Comparison of ENCODE assay signal across 2 cellular contexts in genomic region chr1:167935252-167936067, GRCh38.
TF ChIP-seq lines count a peak whose summit lies in the region.

No MANE protein-coding gene starts in this region.

TF ChIP-seq in GM23338, 12 proteins besides CTCF, POLR2A, EP300 and RAD21 (continued from another document):
- TF ChIP-seq ETS1 (IDR thresholded peaks at IDR 0.05), result no peak
- no peak for TF ChIP-seq JUNB (IDR thresholded peaks at IDR 0.05; ENCODE audit: unreplicated experiment)

TF ChIP-seq in GM12878, 131 proteins besides CTCF, POLR2A, EP300 and RAD21 (continued from another document):
- no peak for TF ChIP-seq E2F8 (IDR thresholded peaks at IDR 0.05; ENCODE audit: low read depth, partially characterized antibody)
- TF ChIP-seq RFX5 (IDR thresholded peaks at IDR 0.05; ENCODE audit: low read depth, low read length), result no peak
- no peak for TF ChIP-seq ZNF207 (IDR thresholded peaks at IDR 0.05; ENCODE audit: borderline replicate concordance)
- TF ChIP-seq ZNF687 (IDR thresholded peaks at IDR 0.05), result peak; percentile 44
- no peak for TF ChIP-seq JUNB (IDR thresholded peaks at IDR 0.05)
- TF ChIP-seq, protein P1, sequence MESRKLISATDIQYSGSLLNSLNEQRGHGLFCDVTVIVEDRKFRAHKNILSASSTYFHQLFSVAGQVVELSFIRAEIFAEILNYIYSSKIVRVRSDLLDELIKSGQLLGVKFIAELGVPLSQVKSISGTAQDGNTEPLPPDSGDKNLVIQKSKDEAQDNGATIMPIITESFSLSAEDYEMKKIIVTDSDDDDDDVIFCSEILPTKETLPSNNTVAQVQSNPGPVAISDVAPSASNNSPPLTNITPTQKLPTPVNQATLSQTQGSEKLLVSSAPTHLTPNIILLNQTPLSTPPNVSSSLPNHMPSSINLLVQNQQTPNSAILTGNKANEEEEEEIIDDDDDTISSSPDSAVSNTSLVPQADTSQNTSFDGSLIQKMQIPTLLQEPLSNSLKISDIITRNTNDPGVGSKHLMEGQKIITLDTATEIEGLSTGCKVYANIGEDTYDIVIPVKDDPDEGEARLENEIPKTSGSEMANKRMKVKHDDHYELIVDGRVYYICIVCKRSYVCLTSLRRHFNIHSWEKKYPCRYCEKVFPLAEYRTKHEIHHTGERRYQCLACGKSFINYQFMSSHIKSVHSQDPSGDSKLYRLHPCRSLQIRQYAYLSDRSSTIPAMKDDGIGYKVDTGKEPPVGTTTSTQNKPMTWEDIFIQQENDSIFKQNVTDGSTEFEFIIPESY (IDR thresholded peaks at IDR 0.05), result no peak
- TF ChIP-seq ZNF622 (IDR thresholded peaks at IDR 0.05), result no peak
- no peak for TF ChIP-seq ZBTB40 (IDR thresholded peaks at IDR 0.05; ENCODE audit: borderline replicate concordance)
- TF ChIP-seq MXI1 (IDR thresholded peaks at IDR 0.05; ENCODE audit: low read depth, low read length), result no peak
- TF ChIP-seq POU2F2 (IDR thresholded peaks at IDR 0.05; ENCODE audit: borderline replicate concordance, low read depth, low read length), result no peak
- no peak for TF ChIP-seq CBX5 (IDR thresholded peaks at IDR 0.05; ENCODE audit: low read depth)
- TF ChIP-seq CHD2 (IDR thresholded peaks at IDR 0.05; ENCODE audit: borderline replicate concordance, low read depth, low read length), result no peak
- TF ChIP-seq TCF3 (IDR thresholded peaks at IDR 0.05; ENCODE audit: borderline replicate concordance, insufficient read depth, low read depth, low read length), result no peak
- TF ChIP-seq IRF4 (IDR thresholded peaks at IDR 0.05; ENCODE audit: low read depth, low read length), result no peak
- no peak for TF ChIP-seq RCOR1 (conservative IDR thresholded peaks at IDR 0.05; ENCODE audit: low read depth, low read length)
- no peak for TF ChIP-seq CEBPB (IDR thresholded peaks at IDR 0.05; ENCODE audit: borderline replicate concordance in 1 of 2, low read depth in 2 of 2, low read length in 2 of 2)
- TF ChIP-seq SKIL (IDR thresholded peaks at IDR 0.05; ENCODE audit: low read depth, poor library complexity, severe bottlenecking), result no peak
- TF ChIP-seq TARDBP (IDR thresholded peaks at IDR 0.05; ENCODE audit: borderline replicate concordance), result no peak
- no peak for TF ChIP-seq CUX1 (IDR thresholded peaks at IDR 0.05; ENCODE audit: insufficient replicate concordance, low read depth, low read length)
- TF ChIP-seq NKRF (conservative IDR thresholded peaks at IDR 0.05), result peak; percentile 47; the same call in 1 of the 2 replicates
- TF ChIP-seq HDGF (IDR thresholded peaks at IDR 0.05), result 0 out of 2 replicates have a peak, but pooled peaks have one; percentile 73
